In the genomic region with DNA sequence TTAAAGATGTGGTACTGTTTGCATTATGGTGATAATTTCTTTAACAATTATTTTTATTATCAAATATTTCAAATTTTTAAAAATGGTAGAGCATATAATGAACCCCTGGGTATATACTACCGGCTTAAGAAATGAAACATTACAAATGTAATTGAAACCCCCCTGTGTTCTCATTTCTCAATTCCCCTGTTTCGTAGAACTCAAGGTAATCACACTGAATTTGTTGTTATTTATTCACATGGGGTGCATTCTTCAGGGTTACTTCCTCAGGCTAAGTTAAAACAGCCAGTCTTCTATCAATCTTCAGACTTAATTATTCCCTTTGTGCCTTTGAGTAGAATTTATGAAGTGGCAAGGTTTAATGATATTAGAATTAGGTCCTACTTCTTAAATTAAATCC, we compare ENCODE assay signal across 20 cellular contexts.
"Had no signal": no experiment of that assay in that cellular context is flagged by ENCODE, and none has a peak within 500 bp of the region (broad histone marks: within the 10 kb centered on the region; RNA-seq: fewer than 3 reads in every experiment).

No MANE protein-coding gene starts in this region.

- H3K36me3 ChIP-seq: lower lobe of right lung, ovary, sigmoid colon, tibial artery had no signal

- H3K4me3 ChIP-seq: coronary artery, lower lobe of right lung, ovary, psoas muscle, sigmoid colon, testis, tibial artery had no signal

- H3K4me3 Mint-ChIP-seq: memory B cell; natural killer cell; stimulated activated memory B cell treated with anti-CD40 and anti-IgM and Interleukin-4, amounts not matched to agents 10 μg/mL and 1 μg/mL and 100 μg/mL, for 72 hours; type B pancreatic cell had no signal

- H3K4me1 ChIP-seq: lower lobe of right lung, psoas muscle, sigmoid colon, testis had no signal

- H3K27ac Mint-ChIP-seq: memory B cell; natural killer cell; stimulated activated memory B cell treated with anti-CD40 and anti-IgM and Interleukin-4, amounts not matched to agents 10 μg/mL and 1 μg/mL and 100 μg/mL, for 72 hours; type B pancreatic cell had no signal

- H3K27me3 ChIP-seq: ovary, sigmoid colon, testis, tibial artery had no signal

- H3K36me3 Mint-ChIP-seq: natural killer cell; stimulated activated memory B cell treated with anti-CD40 and anti-IgM and Interleukin-4, amounts not matched to agents 10 μg/mL and 1 μg/mL and 100 μg/mL, for 72 hours; type B pancreatic cell had no signal

- H3K27me3 Mint-ChIP-seq: memory B cell; stimulated activated memory B cell treated with anti-CD40 and anti-IgM and Interleukin-4, amounts not matched to agents 10 μg/mL and 1 μg/mL and 100 μg/mL, for 72 hours; type B pancreatic cell had no signal

- ATAC-seq: left ventricle myocardium superior; lower lobe of right lung; natural killer cell; psoas muscle; right cardiac atrium; stimulated activated memory B cell treated with anti-CD40 and anti-IgM and Interleukin-4, amounts not matched to agents 10 μg/mL and 1 μg/mL and 100 μg/mL, for 72 hours; stimulated activated naive CD8-positive, alpha-beta T cell treated with anti-CD3 and anti-CD28 coated beads, Interleukin-15, Interleukin-2, amounts not matched to agents 100 U/mL and 50 U/mL, for 24 hours had no signal

- H3K9me3 Mint-ChIP-seq: type B pancreatic cell had no signal

- H3K27ac ChIP-seq: coronary artery, lower lobe of right lung, ovary, psoas muscle, sigmoid colon, testis, tibial artery had no signal

- H3K4me1 Mint-ChIP-seq: memory B cell; natural killer cell; stimulated activated memory B cell treated with anti-CD40 and anti-IgM and Interleukin-4, amounts not matched to agents 10 μg/mL and 1 μg/mL and 100 μg/mL, for 72 hours had no signal

- DNase-seq: effector CD4-positive, alpha-beta T cell; left ventricle myocardium superior; lower lobe of right lung; natural killer cell; occipital lobe; ovary; posterior cingulate gyrus; psoas muscle; right cardiac atrium; sigmoid colon; stimulated activated CD4-positive, alpha-beta T cell treated with anti-CD3 and anti-CD28 coated beads, Interleukin-2, amount 100 ng/mL, for 24 hours; stimulated activated CD4-positive, alpha-beta T cell treated with anti-CD3 and anti-CD28 coated beads, Interleukin-4, amount 100 ng/mL, for 24 hours; stimulated activated naive CD8-positive, alpha-beta T cell treated with anti-CD3 and anti-CD28 coated beads, Interleukin-15, Interleukin-2, amounts not matched to agents 100 U/mL and 50 U/mL, for 24 hours; substantia nigra; testis; tibial artery had no signal

- H3K9me3 ChIP-seq: lower lobe of right lung, ovary, sigmoid colon, testis had no signal
